8 cellular contexts compared by ENCODE assay signal in the genomic region with DNA sequence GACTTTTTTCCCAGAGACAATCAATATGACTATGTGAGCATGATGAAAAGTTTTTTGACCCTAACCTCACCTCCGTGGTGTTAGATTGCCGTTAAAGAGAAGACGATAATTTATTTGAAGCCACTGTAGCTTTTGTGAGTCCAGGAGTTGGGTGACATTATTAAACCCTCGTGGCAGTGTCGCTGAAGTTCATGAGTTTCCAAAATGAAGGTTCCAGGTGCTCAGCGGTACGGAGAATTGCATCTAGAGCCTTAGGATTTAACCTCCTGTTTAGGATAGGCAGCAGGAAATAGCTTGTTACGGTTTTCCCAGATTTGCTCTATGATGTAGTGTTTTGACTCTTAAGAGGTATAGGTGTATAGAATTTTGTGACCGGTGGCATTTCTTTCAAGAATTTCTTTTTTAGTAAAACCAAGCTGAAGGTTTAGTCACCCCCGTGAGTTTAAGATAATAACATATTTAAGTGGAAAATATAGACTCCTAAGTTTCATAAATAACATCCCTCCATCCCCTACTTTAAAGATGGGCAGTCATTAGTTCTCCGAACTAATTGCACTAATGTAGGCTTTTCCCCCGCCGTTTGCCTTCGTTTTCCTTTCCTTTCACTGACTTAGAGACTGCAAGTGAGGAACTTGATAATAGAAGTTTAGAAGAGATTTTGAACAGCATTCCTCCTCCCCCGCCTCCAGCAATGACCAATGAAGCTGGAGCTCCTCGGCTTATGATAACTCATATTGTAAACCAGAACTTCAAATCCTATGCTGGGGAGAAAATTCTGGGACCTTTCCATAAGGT. TPM values are rescaled to one million over a fixed set of nuclear protein-coding genes. Genes with fewer than 3 reads are reported as not detected.
DNase-seq lines count a peak whose midpoint lies in the region; ATAC-seq lines count a peak whose summit lies in the region.

No MANE protein-coding gene starts in this region.

- H3K36me3 Mint-ChIP-seq in activated CD4-positive, alpha-beta T cell treated with anti-CD3 and anti-CD28 coated beads, Interleukin-2, amount 10 ng/mL, durations not matched to agents 24 days and 14 days (ENCODE audit: low read depth): peaks cover 39% of the 10 kb centered on the region
- H3K36me3 Mint-ChIP-seq in activated naive CD8-positive, alpha-beta T cell treated with anti-CD3 and anti-CD28 coated beads, Interleukin-2, amount 50 U/mL, for 24 hours (ENCODE audit: low read depth): peaks cover 61% of the 10 kb centered on the region
- peaks cover 0 to 4% (median 0%) of the 10 kb centered on the region in 3 donors for H3K36me3 Mint-ChIP-seq in immature natural killer cell

- intact Hi-C loops in activated CD4-positive, alpha-beta T cell treated with anti-CD3 and anti-CD28 coated beads, Interleukin-2, amount 10 ng/mL, durations not matched to agents 24 days and 14 days (cut with micrococcal nuclease): loop anchor here (1.0 to 5.0 kb wide), 4 partner anchors 12 to 374 kb away; partner anchors contain the start of genes C3orf80 and PPM1L

- peaks cover 41% of the 10 kb centered on the region for H3K4me1 Mint-ChIP-seq in activated CD4-positive, alpha-beta T cell treated with anti-CD3 and anti-CD28 coated beads, Interleukin-2, amount 10 ng/mL, durations not matched to agents 24 days and 14 days
- peaks cover 55% of the 10 kb centered on the region for H3K4me1 Mint-ChIP-seq in activated naive CD8-positive, alpha-beta T cell treated with anti-CD3 and anti-CD28 coated beads, Interleukin-2, amount 50 U/mL, for 24 hours
- H3K4me1 Mint-ChIP-seq in immature natural killer cell: peaks cover 53 to 62% of the 10 kb centered on the region in 2 donors

- H3K9me3 Mint-ChIP-seq in activated CD4-positive, alpha-beta T cell treated with anti-CD3 and anti-CD28 coated beads, Interleukin-2, amount 10 ng/mL, durations not matched to agents 24 days and 14 days: peaks cover 3% of the 10 kb centered on the region
- no peaks in the 10 kb centered on the region for H3K9me3 Mint-ChIP-seq in activated naive CD8-positive, alpha-beta T cell treated with anti-CD3 and anti-CD28 coated beads, Interleukin-2, amount 50 U/mL, for 24 hours
- H3K9me3 Mint-ChIP-seq in immature natural killer cell: no peaks in the 10 kb centered on the region

- H3K27me3 Mint-ChIP-seq in activated CD4-positive, alpha-beta T cell treated with anti-CD3 and anti-CD28 coated beads, Interleukin-2, amount 10 ng/mL, durations not matched to agents 24 days and 14 days: peaks cover 4% of the 10 kb centered on the region
- peaks cover 7% of the 10 kb centered on the region for H3K27me3 Mint-ChIP-seq in activated naive CD8-positive, alpha-beta T cell treated with anti-CD3 and anti-CD28 coated beads, Interleukin-2, amount 50 U/mL, for 24 hours
- H3K27me3 Mint-ChIP-seq in immature natural killer cell (ENCODE audit: low read depth in 3 of 3): peaks cover 19 to 24% (median 24%) of the 10 kb centered on the region in 3 donors

- H3K4me3 ChIP-seq in stomach smooth muscle (ENCODE audit: low read length in 2 of 2): peak overlapping the region; percentile 94 to 100

- peak overlapping the region; percentile 88 for H3K27ac Mint-ChIP-seq in activated CD4-positive, alpha-beta T cell treated with anti-CD3 and anti-CD28 coated beads, Interleukin-2, amount 10 ng/mL, durations not matched to agents 24 days and 14 days
- peak overlapping the region; percentile 71 for H3K27ac Mint-ChIP-seq in activated naive CD8-positive, alpha-beta T cell treated with anti-CD3 and anti-CD28 coated beads, Interleukin-2, amount 50 U/mL, for 24 hours
- peak overlapping the region; percentile 14 to 95 (median 81) for H3K27ac Mint-ChIP-seq in immature natural killer cell

- peak overlapping the region; percentile 82 for H3K27ac ChIP-seq in stomach smooth muscle (ENCODE audit: low read length)

- peaks cover 12% of the 10 kb centered on the region for H3K4me1 ChIP-seq in stomach smooth muscle (ENCODE audit: control insufficient read depth, insufficient read depth, low read length)

- peaks cover 2 to 17% of the 10 kb centered on the region in 2 donors for H3K27me3 ChIP-seq in stomach smooth muscle (ENCODE audit: control insufficient read depth in 1 of 2, insufficient read depth in 2 of 2, low read length in 2 of 2)

- H3K9ac ChIP-seq in stomach smooth muscle (ENCODE audit: low read length in 2 of 2): peak overlapping the region; percentile 90 to 94

- H3K36me3 ChIP-seq in stomach smooth muscle (ENCODE audit: control insufficient read depth in 2 of 2, insufficient read depth in 2 of 2, low read length in 2 of 2): no peaks in the 10 kb centered on the region

- H3K9me3 ChIP-seq in stomach smooth muscle (ENCODE audit: control insufficient read depth in 2 of 2, low read length in 2 of 2): no peaks in the 10 kb centered on the region

- peak; percentile 68 for DNase-seq in activated CD4-positive, alpha-beta T cell treated with anti-CD3 and anti-CD28 coated beads, Interleukin-2, amount 10 ng/mL, durations not matched to agents 24 days and 14 days
- no peak for DNase-seq in activated CD4-positive, alpha-beta T cell treated with anti-CD3 and anti-CD28 coated beads, Interleukin-2, amount 50 U/mL, for 1 hour
- peak; percentile 39 for DNase-seq in NCI-H146 treated with DMSO at 0.1 percent for 48 hours (lab: John Stamatoyannopoulos, UW; ENCODE audit: unreplicated experiment)
- no peak for DNase-seq in activated naive CD8-positive, alpha-beta T cell treated with anti-CD3 and anti-CD28 coated beads, Interleukin-2, amount 50 U/mL, for 24 hours
- no peak for DNase-seq in immature natural killer cell
- DNase-seq in activated CD8-positive, alpha-beta memory T cell treated with anti-CD3 and anti-CD28 coated beads, Interleukin-2, amount 50 U/mL, for 48 hours: no peak

- ATAC-seq in activated naive CD8-positive, alpha-beta T cell treated with anti-CD3 and anti-CD28 coated beads, Interleukin-2, amount 50 U/mL, for 24 hours: no peak
- ATAC-seq in HG02623 (IDR thresholded peaks at IDR 0.05; ENCODE audit: unreplicated experiment): no peak

- H3K4me3 Mint-ChIP-seq in activated CD4-positive, alpha-beta T cell treated with anti-CD3 and anti-CD28 coated beads, Interleukin-2, amount 10 ng/mL, durations not matched to agents 24 days and 14 days: peak overlapping the region; percentile 96
- peak overlapping the region; percentile 99 for H3K4me3 Mint-ChIP-seq in activated naive CD8-positive, alpha-beta T cell treated with anti-CD3 and anti-CD28 coated beads, Interleukin-2, amount 50 U/mL, for 24 hours
- H3K4me3 Mint-ChIP-seq in immature natural killer cell: peak overlapping the region; percentile 85 to 94 (median 86)

RNA-seq across cellular contexts. Expression of gene SMC4, which starts 2.0 kb away (rescaled TPM):
- 171 and 179 TPM in 2 replicates for total RNA-seq in activated CD4-positive, alpha-beta T cell treated with anti-CD3 and anti-CD28 coated beads, Interleukin-2, amount 10 ng/mL, durations not matched to agents 24 days and 14 days
- 10 to 100 TPM; 11.3 to 77.2 (median 31.6) TPM for polyA plus RNA-seq in immature natural killer cell

RNA-seq across cellular contexts. Expression of gene IFT80, which starts 2.5 kb away (rescaled TPM):
- total RNA-seq in activated CD4-positive, alpha-beta T cell treated with anti-CD3 and anti-CD28 coated beads, Interleukin-2, amount 10 ng/mL, durations not matched to agents 24 days and 14 days: 13.0 and 14.3 TPM in 2 replicates
- 1 to 10 TPM in 2 of 3 donors, under 1 TPM in 1; 0.90 to 6.3 (median 2.9) TPM for polyA plus RNA-seq in immature natural killer cell

RNA-seq across cellular contexts. Expression of gene TRIM59, which starts 48.1 kb away (rescaled TPM):
- 31.8 and 35.0 TPM in 2 replicates for total RNA-seq in activated CD4-positive, alpha-beta T cell treated with anti-CD3 and anti-CD28 coated beads, Interleukin-2, amount 10 ng/mL, durations not matched to agents 24 days and 14 days
- 10 to 100 TPM; 13.1 to 22.6 (median 14.5) TPM for polyA plus RNA-seq in immature natural killer cell

Comparison
In these comparisons a context has a peak if more than half of its experiments do, and no peak if none do; other contexts are left out.
1. DNase-seq: peak in activated CD4-positive, alpha-beta T cell treated with anti-CD3 and anti-CD28 coated beads, Interleukin-2, amount 10 ng/mL, durations not matched to agents 24 days and 14 days (single experiment) and NCI-H146 treated with DMSO at 0.1 percent for 48 hours (single experiment); none in activated CD4-positive, alpha-beta T cell treated with anti-CD3 and anti-CD28 coated beads, Interleukin-2, amount 50 U/mL, for 1 hour (single experiment), activated naive CD8-positive, alpha-beta T cell treated with anti-CD3 and anti-CD28 coated beads, Interleukin-2, amount 50 U/mL, for 24 hours (single experiment), immature natural killer cell (0 of 3) and activated CD8-positive, alpha-beta memory T cell treated with anti-CD3 and anti-CD28 coated beads, Interleukin-2, amount 50 U/mL, for 48 hours (single experiment).
2. Peak in every context shown above with its lines, with median percentiles within 50 percentile points of each other: H3K27ac Mint-ChIP-seq and H3K4me3 Mint-ChIP-seq.